In genomic region chr7:142733271-142733670, GRCh38 we compare ENCODE assay signal across 1 cellular context.
TF ChIP-seq lines count a peak whose summit lies in the region.

No MANE protein-coding gene starts in this region.

TF ChIP-seq in HepG2, 621 proteins besides CTCF, POLR2A, EP300 and RAD21:
- no peak for TF ChIP-seq ZNF775 (CRISPR knock-in tag; IDR thresholded peaks at IDR 0.05; ENCODE audit: borderline replicate concordance)
